Comparison of ENCODE assay signal across 1 cellular context in genomic region chr6:37049990-37050853, GRCh38.
TF ChIP-seq lines count a peak whose summit lies in the region.

No MANE protein-coding gene starts in this region.

TF ChIP-seq in K562, 482 proteins besides CTCF, POLR2A, EP300 and RAD21 (continued from another document and continues in another):
- TF ChIP-seq KLF16 (IDR thresholded peaks at IDR 0.05) (no peak), SMARCA4 (IDR thresholded peaks at IDR 0.05) (peak; percentile 72), ZNF12 (CRISPR knock-in tag; IDR thresholded peaks at IDR 0.05) (no peak), GTF2E2 (tag; IDR thresholded peaks at IDR 0.05) (no peak), ZNF134 (CRISPR knock-in tag; conservative IDR thresholded peaks at IDR 0.05) (no peak), XRCC5 (IDR thresholded peaks at IDR 0.05; ENCODE audit: low read depth, low read length) (0 out of 2 replicates have a peak, but pooled peaks have one; percentile 4), NFIC (IDR thresholded peaks at IDR 0.05) (peak; percentile 94), ZBTB9 (CRISPR knock-in tag; IDR thresholded peaks at IDR 0.05) (peak; percentile 25; the same call in 1 of the 2 replicates), ZBTB34 (CRISPR knock-in tag; IDR thresholded peaks at IDR 0.05) (peak; percentile 62), MCM7 (IDR thresholded peaks at IDR 0.05) (no peak), NFXL1 (CRISPR knock-in tag; IDR thresholded peaks at IDR 0.05) (no peak), ATF7 (IDR thresholded peaks at IDR 0.05) (peak; percentile 55), NR2C2 (CRISPR knock-in tag; IDR thresholded peaks at IDR 0.05) (0 out of 2 replicates have a peak, but pooled peaks have one; percentile 44), NR2C2 (tag; IDR thresholded peaks at IDR 0.05) (peak; percentile 91), LARP7 (IDR thresholded peaks at IDR 0.05) (no peak), ZBTB17 (CRISPR knock-in tag; IDR thresholded peaks at IDR 0.05) (0 out of 2 replicates have a peak, but pooled peaks have one; percentile 16), SRSF3 (IDR thresholded peaks at IDR 0.05; ENCODE audit: insufficient read depth, low read length) (no peak), ARID4B (CRISPR knock-in tag; IDR thresholded peaks at IDR 0.05) (no peak), CHAMP1 (IDR thresholded peaks at IDR 0.05) (peak; percentile 56; the same call in 1 of the 2 replicates), MTA3 (IDR thresholded peaks at IDR 0.05; ENCODE audit: borderline replicate concordance) (peak; percentile 79; the same call in 1 of the 2 replicates), PCBP1 (IDR thresholded peaks at IDR 0.05; ENCODE audit: low read depth, low read length, poor library complexity, severe bottlenecking) (no peak), ZBTB49 (CRISPR knock-in tag; IDR thresholded peaks at IDR 0.05; ENCODE audit: borderline replicate concordance) (no peak), TSHZ1 (CRISPR knock-in tag; IDR thresholded peaks at IDR 0.05) (no peak; the same call in 1 of the 2 replicates), ZFP36 (IDR thresholded peaks at IDR 0.05; ENCODE audit: low read depth, low read length, partially characterized antibody) (no peak), ZNF318 (IDR thresholded peaks at IDR 0.05; ENCODE audit: borderline replicate concordance in 1 of 2, low read depth in 1 of 2) (no peak), PTTG1 (tag; IDR thresholded peaks at IDR 0.05; ENCODE audit: low read depth) (peak; percentile 61; the same call in 1 of the 2 replicates), NELFE (IDR thresholded peaks at IDR 0.05; ENCODE audit: insufficient read depth, insufficient read length) (no peak), ZNF174 (CRISPR knock-in tag; IDR thresholded peaks at IDR 0.05) (0 out of 2 replicates have a peak, but pooled peaks have one; percentile 6), SAFB (IDR thresholded peaks at IDR 0.05; ENCODE audit: borderline replicate concordance, low read depth, low read length) (no peak)
